In the genomic region with DNA sequence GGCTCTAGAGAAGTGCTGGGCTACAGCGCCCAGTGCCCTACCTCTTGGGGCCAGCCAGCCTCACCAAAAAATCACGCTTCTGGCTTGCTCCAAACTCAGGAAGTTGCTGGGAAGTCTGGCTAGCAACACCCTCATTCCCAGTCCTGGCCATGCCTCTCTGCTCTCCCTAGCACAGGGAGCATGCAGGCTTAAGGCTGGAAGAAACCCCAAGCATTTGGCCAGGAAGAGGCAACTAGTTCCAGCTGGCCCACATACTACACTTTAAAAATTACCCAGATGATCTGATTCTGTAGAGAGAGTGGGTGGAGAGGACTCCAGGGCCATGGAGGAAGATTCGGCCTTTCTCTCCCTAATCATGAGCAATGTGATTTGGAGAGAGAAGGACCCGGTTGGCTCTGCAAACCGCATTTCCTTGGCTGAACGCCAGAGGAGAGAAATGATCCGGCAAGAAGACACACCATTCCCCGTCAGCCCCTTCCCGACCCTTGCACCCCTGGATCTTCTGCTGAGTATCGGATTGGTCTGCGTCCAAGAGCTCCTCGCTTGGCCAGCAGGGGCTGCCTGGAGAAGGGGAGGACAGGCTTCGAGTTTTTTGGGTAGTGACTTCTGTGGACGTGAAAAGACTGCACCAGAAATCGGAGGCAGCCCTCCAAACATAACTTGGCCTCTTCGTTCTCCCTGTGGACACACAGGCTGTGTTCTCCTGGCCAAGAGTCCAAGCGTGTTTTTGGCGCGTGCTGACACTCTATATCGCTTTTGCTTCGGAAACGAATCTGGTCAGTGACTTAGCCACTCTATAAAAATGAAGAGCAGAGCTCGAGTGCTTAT, we compare ENCODE assay signal across 8 cellular contexts.
DNase-seq lines count a peak whose midpoint lies in the region; ATAC-seq and TF ChIP-seq lines count a peak whose summit lies in the region.

No MANE protein-coding gene starts in this region.

- H3K4me1 ChIP-seq in body of pancreas, result no peaks in the 10 kb centered on the region
- peaks cover 15% of the 10 kb centered on the region for H3K4me1 ChIP-seq in rectal smooth muscle tissue (ENCODE audit: control insufficient read depth, insufficient read depth, low read length)

- peak in 1 of 7 experiments; percentile 16 for TF ChIP-seq CTCF in body of pancreas (IDR thresholded peaks at IDR 0.05)

- H3K27ac ChIP-seq in body of pancreas (peak overlapping the region in 2 of 4 donors; percentile 7 to 32), rectal smooth muscle tissue (ENCODE audit: low read depth, low read length) (peak overlapping the region; percentile 46)

- peak; percentile 56 for ATAC-seq in body of pancreas
- ATAC-seq in HG03159 (IDR thresholded peaks at IDR 0.05; ENCODE audit: unreplicated experiment), result no peak

- DNase-seq in Daoy (ENCODE audit: low read depth) (peak; percentile 54), body of pancreas (peak; percentile 40 to 52 (median 50)), hypothalamus (lab: John Stamatoyannopoulos, UW) (peak in 30 of 51 donors; percentile 4 to 62 (median 32)), H4 (ENCODE audit: low spot score) (no peak)
- DNase-seq in stimulated activated CD4-positive, alpha-beta T cell treated with anti-CD3 and anti-CD28 coated beads, Interleukin-4, amount 100 ng/mL, for 4 hours, result no peak
- no peak for DNase-seq in activated naive CD4-positive, alpha-beta T cell (lab: John Stamatoyannopoulos, UW)

- 79 to 88% methylated on average over 19 to 23 of the region's 23 CpGs for WGBS in body of pancreas, 2 donors

- H3K9ac ChIP-seq in rectal smooth muscle tissue (ENCODE audit: low read length), result no peak overlapping the region

- no peaks in the 10 kb centered on the region for H3K27me3 ChIP-seq in body of pancreas
- H3K27me3 ChIP-seq in rectal smooth muscle tissue (ENCODE audit: control insufficient read depth, insufficient read depth, low read length), result no peaks in the 10 kb centered on the region

- no peak overlapping the region for H3K4me3 ChIP-seq in body of pancreas
- H3K4me3 ChIP-seq in rectal smooth muscle tissue (ENCODE audit: low read length), result peak overlapping the region; percentile 14

- intact Hi-C loops in body of pancreas (cut with DNase I), result no loop called here

- H3K9me3 ChIP-seq in body of pancreas, result no peaks in the 10 kb centered on the region

- H3K36me3 ChIP-seq in body of pancreas (replicated peaks in 1 of 2; ENCODE audit: insufficient read depth in 1 of 2, low read depth in 2 of 2), result no peaks in the 10 kb centered on the region
- no peaks in the 10 kb centered on the region for H3K36me3 ChIP-seq in rectal smooth muscle tissue (ENCODE audit: control insufficient read depth, insufficient read depth, low read length)

- no peak for TF ChIP-seq POLR2A in body of pancreas (IDR thresholded peaks at IDR 0.05)

Comparison
In these comparisons a context has a peak if more than half of its experiments do, and no peak if none do; other contexts are left out.
1. DNase-seq: peak in Daoy (single experiment), body of pancreas (4 of 4) and hypothalamus (30 of 51); none in stimulated activated CD4-positive, alpha-beta T cell treated with anti-CD3 and anti-CD28 coated beads, Interleukin-4, amount 100 ng/mL, for 4 hours (0 of 2), H4 (single experiment) and activated naive CD4-positive, alpha-beta T cell (0 of 4).